11 cellular contexts compared by ENCODE assay signal in genomic region chr14:56855891-56856461, GRCh38. TPM values are rescaled to one million over a fixed set of nuclear protein-coding genes. Genes with fewer than 3 reads are reported as not detected.
A peak's percentile ranks its signal among the peaks of the same experiment; 100 is the strongest.
DNase-seq lines count a peak whose midpoint lies in the region; ATAC-seq lines count a peak whose summit lies in the region.
"Had no signal": no experiment of that assay in that cellular context is flagged by ENCODE, and none has a peak within 500 bp of the region (broad histone marks: within the 10 kb centered on the region; RNA-seq: fewer than 3 reads in every experiment).

No MANE protein-coding gene starts in this region.

- H3K4me3 Mint-ChIP-seq in activated T-helper 17 cell treated with anti-CD3 and anti-CD28 coated beads, Interleukin-2, amount 50 U/mL, for 72 hours: no peak overlapping the region
- H3K4me3 Mint-ChIP-seq: activated naive CD4-positive, alpha-beta T cell treated with anti-CD3 and anti-CD28 coated beads for 36 hours; natural killer cell had no signal

- DNase-seq in Ammon's horn (ENCODE audit: low spot score): peak; percentile 64
- DNase-seq in NCI-H1417 (lab: John Stamatoyannopoulos, UW): peak; percentile 65 to 95 (median 81)
- DNase-seq in OCI-M1 (lab: John Stamatoyannopoulos, UW): peak; percentile 8
- DNase-seq in iPS-NIHi11 (ENCODE audit: low spot score): peak; percentile 77
- DNase-seq in stimulated activated CD4-positive, alpha-beta T cell treated with anti-CD3 and anti-CD28 coated beads, Interleukin-2, amount 100 ng/mL, for 24 hours: no peak
- no peak for DNase-seq in cortex of kidney (lab: John Stamatoyannopoulos, UW)
- DNase-seq: activated naive CD4-positive, alpha-beta T cell treated with anti-CD3 and anti-CD28 coated beads for 36 hours; natural killer cell had no signal

- H3K9me3 Mint-ChIP-seq in activated T-helper 17 cell treated with anti-CD3 and anti-CD28 coated beads, Interleukin-2, amount 50 U/mL, for 72 hours: no peaks in the 10 kb centered on the region
- H3K9me3 Mint-ChIP-seq: activated naive CD4-positive, alpha-beta T cell treated with anti-CD3 and anti-CD28 coated beads for 36 hours had no signal

- H3K4me1 Mint-ChIP-seq in activated T-helper 17 cell treated with anti-CD3 and anti-CD28 coated beads, Interleukin-2, amount 50 U/mL, for 72 hours: no peaks in the 10 kb centered on the region
- H3K4me1 Mint-ChIP-seq: natural killer cell had no signal

- H3K27me3 Mint-ChIP-seq in activated T-helper 17 cell treated with anti-CD3 and anti-CD28 coated beads, Interleukin-2, amount 50 U/mL, for 72 hours: peaks cover 41% of the 10 kb centered on the region

- no peak overlapping the region for H3K27ac Mint-ChIP-seq in activated T-helper 17 cell treated with anti-CD3 and anti-CD28 coated beads, Interleukin-2, amount 50 U/mL, for 72 hours
- H3K27ac Mint-ChIP-seq: activated naive CD4-positive, alpha-beta T cell treated with anti-CD3 and anti-CD28 coated beads for 36 hours; natural killer cell had no signal

- no peak for ATAC-seq in activated T-helper 17 cell treated with anti-CD3 and anti-CD28 coated beads, Interleukin-2, amount 50 U/mL, for 72 hours (replicated peaks)
- no peak for ATAC-seq in GM21825 (IDR thresholded peaks at IDR 0.05; ENCODE audit: unreplicated experiment)
- ATAC-seq: natural killer cell had no signal

- H3K36me3 Mint-ChIP-seq in activated T-helper 17 cell treated with anti-CD3 and anti-CD28 coated beads, Interleukin-2, amount 50 U/mL, for 72 hours (ENCODE audit: low read depth): no peaks in the 10 kb centered on the region
- H3K36me3 Mint-ChIP-seq: natural killer cell had no signal

RNA-seq across cellular contexts. Expression of gene OTX2, which starts 45.7 kb away (rescaled TPM):
- not detected for total RNA-seq in activated T-helper 17 cell treated with anti-CD3 and anti-CD28 coated beads, Interleukin-2, amount 50 U/mL, for 72 hours
- total RNA-seq: activated naive CD4-positive, alpha-beta T cell treated with anti-CD3 and anti-CD28 coated beads for 36 hours; natural killer cell; subcutaneous adipose tissue had no signal

Comparison
In these comparisons a context has a peak if more than half of its experiments do, and no peak if none do; other contexts are left out.
1. DNase-seq: peak in Ammon's horn (single experiment), NCI-H1417 (3 of 3), OCI-M1 (single experiment) and iPS-NIHi11 (single experiment); none in stimulated activated CD4-positive, alpha-beta T cell treated with anti-CD3 and anti-CD28 coated beads, Interleukin-2, amount 100 ng/mL, for 24 hours (0 of 2) and cortex of kidney (single experiment).